ENCODE assay signal across 25 cellular contexts in genomic region chr2:218819103-218819502, GRCh38. TPM values are rescaled to one million over a fixed set of nuclear protein-coding genes. Genes with fewer than 3 reads are reported as not detected.
"Had no signal": no experiment of that assay in that cellular context is flagged by ENCODE, and none has a peak within 500 bp of the region (broad histone marks: within the 10 kb centered on the region; RNA-seq: fewer than 3 reads in every experiment).

No MANE protein-coding gene starts in this region.

- H3K27me3 Mint-ChIP-seq: type B pancreatic cell had no signal

- H3K4me1 ChIP-seq: left ventricle myocardium inferior, sigmoid colon had no signal

- H3K36me3 Mint-ChIP-seq: naive B cell; stimulated activated naive B cell treated with anti-CD40 and anti-IgM and Interleukin-4, amounts not matched to agents 10 μg/mL and 1 μg/mL and 100 μg/mL, for 72 hours had no signal

- H3K27ac Mint-ChIP-seq: effector memory CD8-positive, alpha-beta T cell; nephron; stimulated activated naive B cell treated with anti-CD40 and anti-IgM and Interleukin-4, amounts not matched to agents 10 μg/mL and 1 μg/mL and 100 μg/mL, for 72 hours; stimulated activated naive CD8-positive, alpha-beta T cell treated with anti-CD3 and anti-CD28 coated beads, Interleukin-15, amount 100 ng/mL, for 72 hours; type B pancreatic cell had no signal

- H3K27me3 ChIP-seq: esophagus squamous epithelium, hepatocyte, sigmoid colon had no signal

- H3K9me3 Mint-ChIP-seq: central memory CD8-positive, alpha-beta T cell; effector memory CD8-positive, alpha-beta T cell; naive B cell; nephron; stimulated activated naive B cell treated with anti-CD40 and anti-IgM and Interleukin-4, amounts not matched to agents 10 μg/mL and 1 μg/mL and 100 μg/mL, for 72 hours; stimulated activated naive CD8-positive, alpha-beta T cell treated with anti-CD3 and anti-CD28 coated beads, Interleukin-15, amount 100 ng/mL, for 72 hours; type B pancreatic cell had no signal

- H3K4me1 Mint-ChIP-seq: central memory CD8-positive, alpha-beta T cell; naive B cell; stimulated activated naive B cell treated with anti-CD40 and anti-IgM and Interleukin-4, amounts not matched to agents 10 μg/mL and 1 μg/mL and 100 μg/mL, for 72 hours had no signal

- ATAC-seq: effector memory CD8-positive, alpha-beta T cell; left cardiac atrium; stimulated activated naive B cell treated with anti-CD40 and anti-IgM and Interleukin-4, amounts not matched to agents 10 μg/mL and 1 μg/mL and 100 μg/mL, for 72 hours; stimulated activated naive CD8-positive, alpha-beta T cell treated with anti-CD3 and anti-CD28 coated beads, Interleukin-15, amount 100 ng/mL, for 72 hours had no signal

- H3K4me3 Mint-ChIP-seq: central memory CD8-positive, alpha-beta T cell; effector memory CD8-positive, alpha-beta T cell; naive B cell; nephron; stimulated activated naive B cell treated with anti-CD40 and anti-IgM and Interleukin-4, amounts not matched to agents 10 μg/mL and 1 μg/mL and 100 μg/mL, for 72 hours; stimulated activated naive CD8-positive, alpha-beta T cell treated with anti-CD3 and anti-CD28 coated beads, Interleukin-15, amount 100 ng/mL, for 72 hours; type B pancreatic cell had no signal

- H3K27ac ChIP-seq: epithelial cell of prostate, esophagus squamous epithelium, hepatocyte, left ventricle myocardium inferior, sigmoid colon, skin epidermis had no signal

- H3K9me3 ChIP-seq: esophagus squamous epithelium, left ventricle myocardium inferior, sigmoid colon had no signal

- DNase-seq: effector memory CD8-positive, alpha-beta T cell; esophagus squamous epithelium; foreskin fibroblast; head of caudate nucleus; kidney; left cardiac atrium; left ventricle myocardium inferior; mesenchymal stem cell; midbrain; naive B cell; occipital lobe; posterior cingulate gyrus; sigmoid colon; stimulated activated CD4-positive, alpha-beta T cell treated with anti-CD3 and anti-CD28 coated beads, Interleukin-2, amount 100 ng/mL, for 24 hours; stimulated activated CD4-positive, alpha-beta T cell treated with anti-CD3 and anti-CD28 coated beads, Interleukin-4, amount 100 ng/mL, for 4 hours; stimulated activated naive B cell treated with anti-CD40 and anti-IgM and Interleukin-4, amounts not matched to agents 10 μg/mL and 1 μg/mL and 100 μg/mL, for 72 hours; stimulated activated naive CD8-positive, alpha-beta T cell treated with anti-CD3 and anti-CD28 coated beads, Interleukin-15, amount 100 ng/mL, for 72 hours had no signal

- H3K4me3 ChIP-seq: esophagus squamous epithelium, hepatocyte, left ventricle myocardium inferior, lung, sigmoid colon, skin epidermis had no signal

RNA-seq across cellular contexts. Expression of gene PRKAG3, which starts 12.5 kb away (rescaled TPM):
- total RNA-seq: esophagus squamous epithelium, hepatocyte, kidney, lung, occipital lobe, renal cortical epithelial cell, sigmoid colon had no signal
- polyA plus RNA-seq: sigmoid colon had no signal

RNA-seq across cellular contexts. Expression of gene WNT6, which starts 40.5 kb away (rescaled TPM):
- total RNA-seq: occipital lobe had no signal
